ENCODE assay signal across 9 cellular contexts in the genomic region with DNA sequence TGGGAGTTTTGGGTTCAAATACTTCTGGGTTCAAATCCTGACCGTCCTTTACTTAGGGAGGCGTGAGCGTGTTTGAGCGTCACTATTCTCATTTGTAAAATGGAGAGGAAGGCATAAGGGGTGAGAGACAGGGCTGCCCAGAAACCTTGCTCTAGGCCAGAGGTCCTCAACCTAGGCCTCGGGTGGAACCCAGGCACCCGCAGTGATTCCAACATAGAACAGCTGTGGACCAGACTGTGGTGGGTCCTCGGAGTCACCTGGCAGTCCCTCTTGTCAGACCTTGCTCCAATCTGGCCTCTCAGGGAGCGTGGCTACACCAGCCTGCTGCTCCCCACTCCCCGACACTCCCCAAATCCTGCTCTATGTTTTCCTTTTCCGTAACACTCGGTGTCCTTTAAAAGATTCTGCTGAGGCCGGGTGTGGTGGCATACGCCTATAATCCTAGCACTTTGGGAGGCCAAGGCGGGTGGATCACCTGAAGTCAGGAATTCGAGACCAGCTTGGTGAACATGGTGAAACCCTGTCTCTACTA.
"Had no signal": no experiment of that assay in that cellular context is flagged by ENCODE, and none has a peak within 500 bp of the region (broad histone marks: within the 10 kb centered on the region; RNA-seq: fewer than 3 reads in every experiment).

No MANE protein-coding gene starts in this region.

- H3K4me3 ChIP-seq: adrenal gland, breast epithelium, PC-9 had no signal

- H3K36me3 Mint-ChIP-seq: activated naive CD8-positive, alpha-beta T cell treated with anti-CD3 and anti-CD28 coated beads, Interleukin-2, amount 10 ng/mL, durations not matched to agents 7 days and 5 days; WTC11 had no signal

- H3K4me1 ChIP-seq: adrenal gland had no signal

- H3K4me2 ChIP-seq: PC-9 had no signal

- DNase-seq: NCI-H524 treated with DMSO at 0.1 percent for 48 hours had no signal

- H3K9me3 ChIP-seq: adrenal gland, breast epithelium had no signal

- H3K27me3 ChIP-seq: adrenal gland, breast epithelium had no signal

- H3K4me3 Mint-ChIP-seq: activated CD8-positive, alpha-beta T cell treated with anti-CD3 and anti-CD28 coated beads, Interleukin-2, amount 10 ng/mL, durations not matched to agents 7 days and 5 days; T-helper 1 cell treated with Interleukin-12 subunit alpha and Interleukin-12 subunit beta and Interleukin-4 antibody, amounts not matched to agents 30 μg/mL and 1 μg/mL, for 36 hours; WTC11 had no signal

- H3K9me3 Mint-ChIP-seq: activated naive CD8-positive, alpha-beta T cell treated with anti-CD3 and anti-CD28 coated beads, Interleukin-2, amount 10 ng/mL, durations not matched to agents 7 days and 5 days; T-helper 1 cell treated with Interleukin-12 subunit alpha and Interleukin-12 subunit beta and Interleukin-4 antibody, amounts not matched to agents 30 μg/mL and 1 μg/mL, for 36 hours; WTC11 had no signal

- H2AFZ ChIP-seq: PC-9 had no signal

- H3K36me3 ChIP-seq: adrenal gland, breast epithelium had no signal

- H3K9ac ChIP-seq: KMS-11 had no signal

- H3K27ac Mint-ChIP-seq: activated CD8-positive, alpha-beta T cell treated with anti-CD3 and anti-CD28 coated beads, Interleukin-2, amount 10 ng/mL, durations not matched to agents 7 days and 5 days; activated naive CD8-positive, alpha-beta T cell treated with anti-CD3 and anti-CD28 coated beads, Interleukin-2, amount 10 ng/mL, durations not matched to agents 7 days and 5 days; T-helper 1 cell treated with Interleukin-12 subunit alpha and Interleukin-12 subunit beta and Interleukin-4 antibody, amounts not matched to agents 30 μg/mL and 1 μg/mL, for 36 hours; WTC11 had no signal

- H3K27ac ChIP-seq: adrenal gland, breast epithelium, KMS-11, PC-9 had no signal
